1 cellular context compared by ENCODE assay signal in the genomic region with DNA sequence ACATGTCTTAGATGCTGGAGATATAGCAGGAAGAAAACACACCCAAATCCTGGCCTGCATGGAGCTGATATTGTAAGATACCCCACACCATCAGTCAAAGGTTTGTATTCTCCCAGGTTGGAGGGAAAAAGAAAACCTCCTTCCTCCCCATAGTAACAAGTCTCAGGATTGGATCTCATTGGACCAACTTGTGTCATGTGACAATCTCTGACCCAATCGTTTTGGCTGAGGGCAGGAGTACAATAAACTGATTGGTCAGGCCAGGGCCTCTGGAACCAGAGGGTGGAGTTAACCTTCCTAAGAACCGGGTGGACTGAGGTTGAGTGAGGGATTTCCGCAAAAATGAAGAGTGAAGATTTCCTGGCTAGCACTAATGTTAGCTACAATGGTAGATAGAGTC.
A peak's percentile ranks its signal among the peaks of the same experiment; 100 is the strongest.
TF ChIP-seq lines count a peak whose summit lies in the region.

No MANE protein-coding gene starts in this region.

TF ChIP-seq in K562, 482 proteins besides CTCF, POLR2A, EP300 and RAD21 (continued from another document):
- TF ChIP-seq, protein P1, sequence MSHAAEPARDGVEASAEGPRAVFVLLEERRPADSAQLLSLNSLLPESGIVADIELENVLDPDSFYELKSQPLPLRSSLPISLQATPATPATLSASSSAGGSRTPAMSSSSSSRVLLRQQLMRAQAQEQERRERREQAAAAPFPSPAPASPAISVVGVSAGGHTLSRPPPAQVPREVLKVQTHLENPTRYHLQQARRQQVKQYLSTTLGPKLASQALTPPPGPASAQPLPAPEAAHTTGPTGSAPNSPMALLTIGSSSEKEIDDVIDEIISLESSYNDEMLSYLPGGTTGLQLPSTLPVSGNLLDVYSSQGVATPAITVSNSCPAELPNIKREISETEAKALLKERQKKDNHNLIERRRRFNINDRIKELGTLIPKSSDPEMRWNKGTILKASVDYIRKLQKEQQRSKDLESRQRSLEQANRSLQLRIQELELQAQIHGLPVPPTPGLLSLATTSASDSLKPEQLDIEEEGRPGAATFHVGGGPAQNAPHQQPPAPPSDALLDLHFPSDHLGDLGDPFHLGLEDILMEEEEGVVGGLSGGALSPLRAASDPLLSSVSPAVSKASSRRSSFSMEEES (CRISPR knock-in tag; IDR thresholded peaks at IDR 0.05), result peak; percentile 60
- 0 out of 2 replicates have a peak, but pooled peaks have one; percentile 47 for TF ChIP-seq TOE1 (IDR thresholded peaks at IDR 0.05; ENCODE audit: borderline replicate concordance)
- no peak for TF ChIP-seq TOE1 (CRISPR knock-in tag; IDR thresholded peaks at IDR 0.05; ENCODE audit: borderline replicate concordance, low read depth)
- no peak for TF ChIP-seq ZNF24 (IDR thresholded peaks at IDR 0.05)
- no peak for TF ChIP-seq ZBTB8A (IDR thresholded peaks at IDR 0.05; ENCODE audit: partially characterized antibody)
- TF ChIP-seq, protein P2, sequence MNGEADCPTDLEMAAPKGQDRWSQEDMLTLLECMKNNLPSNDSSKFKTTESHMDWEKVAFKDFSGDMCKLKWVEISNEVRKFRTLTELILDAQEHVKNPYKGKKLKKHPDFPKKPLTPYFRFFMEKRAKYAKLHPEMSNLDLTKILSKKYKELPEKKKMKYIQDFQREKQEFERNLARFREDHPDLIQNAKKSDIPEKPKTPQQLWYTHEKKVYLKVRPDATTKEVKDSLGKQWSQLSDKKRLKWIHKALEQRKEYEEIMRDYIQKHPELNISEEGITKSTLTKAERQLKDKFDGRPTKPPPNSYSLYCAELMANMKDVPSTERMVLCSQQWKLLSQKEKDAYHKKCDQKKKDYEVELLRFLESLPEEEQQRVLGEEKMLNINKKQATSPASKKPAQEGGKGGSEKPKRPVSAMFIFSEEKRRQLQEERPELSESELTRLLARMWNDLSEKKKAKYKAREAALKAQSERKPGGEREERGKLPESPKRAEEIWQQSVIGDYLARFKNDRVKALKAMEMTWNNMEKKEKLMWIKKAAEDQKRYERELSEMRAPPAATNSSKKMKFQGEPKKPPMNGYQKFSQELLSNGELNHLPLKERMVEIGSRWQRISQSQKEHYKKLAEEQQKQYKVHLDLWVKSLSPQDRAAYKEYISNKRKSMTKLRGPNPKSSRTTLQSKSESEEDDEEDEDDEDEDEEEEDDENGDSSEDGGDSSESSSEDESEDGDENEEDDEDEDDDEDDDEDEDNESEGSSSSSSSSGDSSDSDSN (IDR thresholded peaks at IDR 0.05; ENCODE audit: borderline replicate concordance in 1 of 2, low read depth in 2 of 2, low read length in 2 of 2), result no peak
- TF ChIP-seq NFE2 (IDR thresholded peaks at IDR 0.05; ENCODE audit: low read depth), result no peak
- TF ChIP-seq POLR2G (IDR thresholded peaks at IDR 0.05; ENCODE audit: low read depth, low read length), result no peak
- no peak for TF ChIP-seq TEAD1 (CRISPR knock-in tag; IDR thresholded peaks at IDR 0.05)
- no peak for TF ChIP-seq DMBX1 (CRISPR knock-in tag; IDR thresholded peaks at IDR 0.05; ENCODE audit: borderline replicate concordance)
- no peak for TF ChIP-seq CXXC5 (CRISPR knock-in tag; IDR thresholded peaks at IDR 0.05)
- peak; percentile 54; the same call in 1 of the 2 replicates for TF ChIP-seq RAD51 (IDR thresholded peaks at IDR 0.05; ENCODE audit: borderline replicate concordance, low read depth)
- TF ChIP-seq FOXP1 (CRISPR knock-in tag; IDR thresholded peaks at IDR 0.05), result no peak
- no peak for TF ChIP-seq BRCA1 (IDR thresholded peaks at IDR 0.05)
- no peak for TF ChIP-seq BRCA1 (CRISPR knock-in tag; IDR thresholded peaks at IDR 0.05)
